13 cellular contexts compared by ENCODE assay signal in the genomic region with DNA sequence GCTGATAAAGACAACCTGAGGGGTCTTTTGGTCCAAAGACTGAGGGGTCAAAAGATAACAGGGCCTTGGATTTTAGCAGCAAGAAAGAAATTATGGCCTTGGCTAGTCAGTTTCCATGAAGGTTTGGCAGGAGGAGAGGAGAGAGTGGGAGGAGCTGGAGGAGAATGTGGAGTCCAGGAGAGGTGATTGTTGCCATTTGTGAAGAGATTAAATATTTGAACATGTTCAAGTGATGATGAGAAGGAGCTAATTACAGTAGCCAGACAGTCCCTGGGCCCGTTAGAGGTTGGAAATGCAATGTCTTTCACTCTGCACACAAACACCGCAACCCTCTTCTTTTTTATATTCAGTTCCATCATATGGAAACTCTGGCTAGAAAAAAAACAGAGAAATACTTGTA.
"Had no signal": no experiment of that assay in that cellular context is flagged by ENCODE, and none has a peak within 500 bp of the region (broad histone marks: within the 10 kb centered on the region; RNA-seq: fewer than 3 reads in every experiment).

No MANE protein-coding gene starts in this region.

- H3K27ac Mint-ChIP-seq: activated CD4-positive, alpha-beta memory T cell treated with anti-CD3 and anti-CD28 coated beads, Interleukin-2, amount 10 ng/mL, durations not matched to agents 7 days and 5 days; stimulated activated naive CD8-positive, alpha-beta T cell treated with anti-CD3 and anti-CD28 coated beads, Interleukin-15, Interleukin-2, amounts not matched to agents 100 ng/mL and 50 ng/mL, for 24 hours had no signal

- H3K9me3 ChIP-seq: upper lobe of left lung had no signal

- H3K9me3 Mint-ChIP-seq: activated CD4-positive, alpha-beta memory T cell treated with anti-CD3 and anti-CD28 coated beads, Interleukin-2, amount 10 ng/mL, durations not matched to agents 7 days and 5 days; brain; stimulated activated naive CD8-positive, alpha-beta T cell treated with anti-CD3 and anti-CD28 coated beads, Interleukin-15, Interleukin-2, amounts not matched to agents 100 ng/mL and 50 ng/mL, for 24 hours had no signal

- H3K27me3 Mint-ChIP-seq: activated CD4-positive, alpha-beta memory T cell treated with anti-CD3 and anti-CD28 coated beads, Interleukin-2, amount 10 ng/mL, durations not matched to agents 7 days and 5 days; activated naive CD4-positive, alpha-beta T cell treated with anti-CD3 and anti-CD28 coated beads, Interleukin-2, amount 10 ng/mL, durations not matched to agents 7 days and 5 days; brain; stimulated activated naive CD8-positive, alpha-beta T cell treated with anti-CD3 and anti-CD28 coated beads, Interleukin-15, Interleukin-2, amounts not matched to agents 100 ng/mL and 50 ng/mL, for 24 hours had no signal

- H3K4me3 ChIP-seq: dorsolateral prefrontal cortex, upper lobe of left lung had no signal

- H3K27ac ChIP-seq: upper lobe of left lung had no signal

- DNase-seq: activated CD4-positive, alpha-beta memory T cell treated with anti-CD3 and anti-CD28 coated beads, Interleukin-2, amount 10 ng/mL, durations not matched to agents 7 days and 5 days; activated CD4-positive, alpha-beta T cell treated with anti-CD3 and anti-CD28 coated beads for 1 hour; activated CD8-positive, alpha-beta memory T cell treated with anti-CD3 and anti-CD28 coated beads, Interleukin-2, amount 50 U/mL, for 48 hours; activated naive CD4-positive, alpha-beta T cell treated with anti-CD3 and anti-CD28 coated beads, Interleukin-2, amount 10 ng/mL, durations not matched to agents 7 days and 5 days; amygdala; dorsolateral prefrontal cortex; mammary epithelial cell; stimulated activated CD4-positive, alpha-beta T cell treated with anti-CD3 and anti-CD28 coated beads, Interleukin-4, amount 100 ng/mL, for 1 hour; stimulated activated CD8-positive, alpha-beta memory T cell treated with anti-CD3 and anti-CD28 coated beads, Interleukin-4, amount 100 ng/mL, for 48 hours; T-helper 9 cell; upper lobe of left lung had no signal

- H3K27me3 ChIP-seq: dorsolateral prefrontal cortex, upper lobe of left lung had no signal

- H3K4me3 Mint-ChIP-seq: activated CD4-positive, alpha-beta memory T cell treated with anti-CD3 and anti-CD28 coated beads, Interleukin-2, amount 10 ng/mL, durations not matched to agents 7 days and 5 days; activated naive CD4-positive, alpha-beta T cell treated with anti-CD3 and anti-CD28 coated beads, Interleukin-2, amount 10 ng/mL, durations not matched to agents 7 days and 5 days; brain; stimulated activated naive CD8-positive, alpha-beta T cell treated with anti-CD3 and anti-CD28 coated beads, Interleukin-15, Interleukin-2, amounts not matched to agents 100 ng/mL and 50 ng/mL, for 24 hours had no signal
